10 cellular contexts compared by ENCODE assay signal in the genomic region with DNA sequence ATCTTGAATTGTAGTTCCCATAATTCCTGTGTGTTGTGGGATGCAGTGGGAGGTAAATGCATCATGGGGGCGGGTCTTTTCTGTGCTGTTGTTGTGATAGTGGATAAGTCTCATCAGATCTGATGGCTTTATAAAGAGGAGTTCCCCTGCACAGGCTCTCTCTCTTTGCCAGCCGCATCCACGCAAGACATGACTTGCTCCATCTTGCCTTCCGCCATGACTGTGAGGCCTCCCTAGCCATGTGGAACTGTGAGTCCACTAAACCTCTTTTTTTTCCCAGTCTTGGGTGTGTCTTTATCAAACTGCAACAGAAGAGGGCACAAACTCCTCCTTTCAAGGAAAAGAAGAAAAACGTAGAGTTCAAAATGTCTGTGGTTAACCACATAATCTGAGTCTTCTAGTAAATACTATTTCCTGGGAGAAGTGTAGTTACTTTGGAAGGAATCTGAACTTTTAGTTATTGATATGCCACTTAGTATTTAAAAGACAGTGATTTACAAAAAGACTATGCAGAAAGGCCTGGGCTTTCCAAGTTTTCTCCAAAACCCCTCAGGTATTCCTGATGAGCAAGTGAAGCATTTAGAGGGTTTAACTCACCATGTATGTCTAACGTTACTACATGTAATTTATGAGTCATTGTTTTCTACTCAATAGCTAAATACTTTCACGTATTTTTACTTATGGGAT. TPM values are rescaled to one million over a fixed set of nuclear protein-coding genes. Genes with fewer than 3 reads are reported as not detected.
A peak's percentile ranks its signal among the peaks of the same experiment; 100 is the strongest.
DNase-seq lines count a peak whose midpoint lies in the region; ATAC-seq, FAIRE-seq and TF ChIP-seq lines count a peak whose summit lies in the region.
"Had no signal": no experiment of that assay in that cellular context is flagged by ENCODE, and none has a peak within 500 bp of the region (broad histone marks: within the 10 kb centered on the region; RNA-seq: fewer than 3 reads in every experiment).

No MANE protein-coding gene starts in this region.

- H3K4me2 ChIP-seq in mesendoderm (ENCODE audit: low read length) = no peak overlapping the region

- no peak overlapping the region for H2BK120ac ChIP-seq in mesendoderm (ENCODE audit: low read depth, low read length)

- no peak overlapping the region for H3K4ac ChIP-seq in mesendoderm (ENCODE audit: low read depth, low read length)

- no CpG with 5 or more reads among the region's 7 CpGs for WGBS in mesendoderm (ENCODE audit: extremely low coverage, insufficient coverage, low lambda C conversion rate)

- H3K4me1 ChIP-seq in mesendoderm (ENCODE audit: control insufficient read depth, low read depth, low read length) = no peaks in the 10 kb centered on the region

- no peak for FAIRE-seq in GM19239 (lab: Jason Lieb, UNC)

- H4K5ac ChIP-seq in mesendoderm (ENCODE audit: low read length) = no peak overlapping the region

- no peak overlapping the region for H3K23ac ChIP-seq in mesendoderm (ENCODE audit: low read length)

- peak; percentile 85 for DNase-seq in EL
- peak; percentile 7 for DNase-seq in MV-4-11 (lab: John Stamatoyannopoulos, UW)
- DNase-seq in choroid plexus epithelial cell (ENCODE audit: low read depth) = peak; percentile 77
- peak; percentile 61 for DNase-seq in mesendoderm
- DNase-seq in globus pallidus (ENCODE audit: low spot score) = no peak
- DNase-seq in NCI-H345 (lab: John Stamatoyannopoulos, UW) = no peak
- no peak for DNase-seq in GM19239 (ENCODE audit: insufficient read length, low spot score)
- DNase-seq: activated CD8-positive, alpha-beta memory T cell treated with anti-CD3 and anti-CD28 coated beads, Interleukin-2, amount 50 U/mL, for 48 hours; NCI-H446 had no signal

- H3K36me3 ChIP-seq in mesendoderm (ENCODE audit: control insufficient read depth, insufficient read depth, low read length) = peaks cover 15% of the 10 kb centered on the region

- H4K8ac ChIP-seq in mesendoderm (ENCODE audit: low read depth, low read length) = no peak overlapping the region

- H3K4me3 ChIP-seq in choroid plexus epithelial cell (ENCODE audit: low read depth, low read length) = no peak overlapping the region
- no peak overlapping the region for H3K4me3 ChIP-seq in mesendoderm (ENCODE audit: low read length)

- no peak overlapping the region for H2BK5ac ChIP-seq in mesendoderm (ENCODE audit: low read length)

- H3K79me1 ChIP-seq in mesendoderm (ENCODE audit: low read length) = peaks cover 5% of the 10 kb centered on the region

- H3K27me3 ChIP-seq in mesendoderm (ENCODE audit: insufficient read depth, low read length, poor library complexity) = no peaks in the 10 kb centered on the region

- peaks cover 2% of the 10 kb centered on the region for H3K79me2 ChIP-seq in mesendoderm (ENCODE audit: control insufficient read depth, insufficient read depth, low read length)

- H3K9ac ChIP-seq in mesendoderm (ENCODE audit: low read length) = no peak overlapping the region

- H3K18ac ChIP-seq in mesendoderm (ENCODE audit: low read length) = no peak overlapping the region

- H2BK15ac ChIP-seq in mesendoderm (replicated peaks; ENCODE audit: low read depth) = no peak overlapping the region

- no peak overlapping the region for H2AK5ac ChIP-seq in mesendoderm (ENCODE audit: low read length)

- no peak overlapping the region for H3K56ac ChIP-seq in mesendoderm (ENCODE audit: low read length)

- peak; percentile 9 for TF ChIP-seq CTCF in choroid plexus epithelial cell (conservative IDR thresholded peaks at IDR 0.05; ENCODE audit: low read depth, low read length)

- ATAC-seq in GM18909 (IDR thresholded peaks at IDR 0.05; ENCODE audit: poor library complexity, unreplicated experiment) = no peak

- H3K27ac ChIP-seq in mesendoderm (ENCODE audit: low read depth, low read length) = no peak overlapping the region

RNA-seq across cellular contexts. Expression of gene ADAMTS1, which starts 10.0 kb away (rescaled TPM):
- polyA plus RNA-seq in mesendoderm (2013, experiment 1 of 2) = 36.2 TPM
- polyA plus RNA-seq in mesendoderm (2013, experiment 2 of 2) = 42.5 TPM

Comparison
In these comparisons a context has a peak if more than half of its experiments do, and no peak if none do; other contexts are left out.
1. DNase-seq: peak in EL (single experiment), MV-4-11 (single experiment), choroid plexus epithelial cell (single experiment) and mesendoderm (single experiment); none in globus pallidus (single experiment), NCI-H345 (single experiment) and GM19239 (single experiment).